Comparison of ENCODE assay signal across 8 cellular contexts in genomic region chr1:62131093-62131725, GRCh38.
DNase-seq lines count a peak whose midpoint lies in the region; ATAC-seq, FAIRE-seq and TF ChIP-seq lines count a peak whose summit lies in the region.

No MANE protein-coding gene starts in this region.

- 74 to 80% methylated on average over 6 of the region's 6 CpGs for WGBS in pancreas, 2 donors

- no peak overlapping the region for H3K27ac Mint-ChIP-seq in CD4-positive, alpha-beta T cell
- no peak overlapping the region for H3K27ac Mint-ChIP-seq in activated CD4-positive, alpha-beta T cell treated with anti-CD3 and anti-CD28 coated beads, Interleukin-2, amount 10 ng/mL, durations not matched to agents 24 days and 14 days

- H3K27ac ChIP-seq in CD4-positive, alpha-beta T cell (ENCODE audit: low read depth, low read length), result no peak overlapping the region
- no peak overlapping the region for H3K27ac ChIP-seq in foreskin keratinocyte
- no peak overlapping the region for H3K27ac ChIP-seq in pancreas

- no peak overlapping the region for H3K4me3 ChIP-seq in pancreas

- POLR2A ChIA-PET in CD4-positive, alpha-beta T cell (lab: Charles Lee), result no interaction called here

- intact Hi-C loops in CD4-positive, alpha-beta T cell (cut with DNase I, micrococcal nuclease), result no loop called here
- intact Hi-C loops in activated CD4-positive, alpha-beta T cell treated with anti-CD3 and anti-CD28 coated beads, Interleukin-2, amount 10 ng/mL, durations not matched to agents 24 days and 14 days (cut with micrococcal nuclease), result loop anchor here (1.0 kb wide), 1 partner anchor 49 kb away; no protein-coding TSS in a partner anchor
- intact Hi-C loops in pancreas (cut with DNase I), result no loop called here

- H3K36me3 Mint-ChIP-seq in CD4-positive, alpha-beta T cell (ENCODE audit: low read depth), result peaks cover 39% of the 10 kb centered on the region
- H3K36me3 Mint-ChIP-seq in activated CD4-positive, alpha-beta T cell treated with anti-CD3 and anti-CD28 coated beads, Interleukin-2, amount 10 ng/mL, durations not matched to agents 24 days and 14 days (ENCODE audit: low read depth), result no peaks in the 10 kb centered on the region

- peak in 1 of 10 experiments; percentile 4 for DNase-seq in CD4-positive, alpha-beta T cell
- DNase-seq in NCI-H2227 treated with DMSO at 0.1 percent for 48 hours (lab: John Stamatoyannopoulos, UW) (peak; percentile 55), foreskin keratinocyte (peak in 1 of 2 donors; percentile 39), pancreas (peak in 3 of 6 donors; percentile 8 to 33 (median 23)), middle frontal gyrus (ENCODE audit: extremely low spot score, low spot score) (no peak)
- peak; percentile 79 for DNase-seq in activated CD4-positive, alpha-beta T cell treated with anti-CD3 and anti-CD28 coated beads, Interleukin-2, amount 10 ng/mL, durations not matched to agents 24 days and 14 days

- CTCF ChIA-PET in CD4-positive, alpha-beta T cell (lab: Charles Lee), result no interaction called here

- FAIRE-seq in pancreas (lab: Jason Lieb, UNC), result no peak

- H3K9me3 Mint-ChIP-seq in CD4-positive, alpha-beta T cell, result no peaks in the 10 kb centered on the region
- no peaks in the 10 kb centered on the region for H3K9me3 Mint-ChIP-seq in activated CD4-positive, alpha-beta T cell treated with anti-CD3 and anti-CD28 coated beads, Interleukin-2, amount 10 ng/mL, durations not matched to agents 24 days and 14 days

- H3K4me1 ChIP-seq in foreskin keratinocyte (no peaks in the 10 kb centered on the region), pancreas (no peaks in the 10 kb centered on the region)

- ATAC-seq in CD4-positive, alpha-beta T cell (ENCODE audit: poor library complexity), result peak; percentile 52
- peak; percentile 52 for ATAC-seq in GM18873 (IDR thresholded peaks at IDR 0.05; ENCODE audit: low FRiP score, unreplicated experiment)
- ATAC-seq in HG03066 (IDR thresholded peaks at IDR 0.05; ENCODE audit: low read depth, unreplicated experiment), result peak; percentile 87
- peak; percentile 91 for ATAC-seq in foreskin keratinocyte
- peak; percentile 38 to 90 (median 86) for ATAC-seq in pancreas

- peaks cover 0 to 11% (median 0%) of the 10 kb centered on the region in 3 donors for H3K36me3 ChIP-seq in pancreas

- peak; percentile 76 for TF ChIP-seq CTCF in CD4-positive, alpha-beta T cell (IDR thresholded peaks at IDR 0.05)
- TF ChIP-seq CTCF in foreskin keratinocyte (conservative IDR thresholded peaks at IDR 0.05), result peak; percentile 86
- TF ChIP-seq CTCF in pancreas (IDR thresholded peaks at IDR 0.05), result peak; percentile 44 to 75 (median 60)

- H3K9me3 ChIP-seq in CD4-positive, alpha-beta T cell (ENCODE audit: control insufficient read depth, low read length), result no peaks in the 10 kb centered on the region
- H3K9me3 ChIP-seq in pancreas, result no peaks in the 10 kb centered on the region

- H3K4me3 Mint-ChIP-seq in CD4-positive, alpha-beta T cell, result no peak overlapping the region
- no peak overlapping the region for H3K4me3 Mint-ChIP-seq in activated CD4-positive, alpha-beta T cell treated with anti-CD3 and anti-CD28 coated beads, Interleukin-2, amount 10 ng/mL, durations not matched to agents 24 days and 14 days

- H3K27me3 Mint-ChIP-seq in CD4-positive, alpha-beta T cell, result no peaks in the 10 kb centered on the region
- no peaks in the 10 kb centered on the region for H3K27me3 Mint-ChIP-seq in activated CD4-positive, alpha-beta T cell treated with anti-CD3 and anti-CD28 coated beads, Interleukin-2, amount 10 ng/mL, durations not matched to agents 24 days and 14 days

- H3K4me1 Mint-ChIP-seq in CD4-positive, alpha-beta T cell (ENCODE audit: low read depth), result no peaks in the 10 kb centered on the region
- H3K4me1 Mint-ChIP-seq in activated CD4-positive, alpha-beta T cell treated with anti-CD3 and anti-CD28 coated beads, Interleukin-2, amount 10 ng/mL, durations not matched to agents 24 days and 14 days, result no peaks in the 10 kb centered on the region

- no peaks in the 10 kb centered on the region for H3K27me3 ChIP-seq in CD4-positive, alpha-beta T cell (ENCODE audit: control insufficient read depth, insufficient read depth, low read length)
- H3K27me3 ChIP-seq in foreskin keratinocyte (no peaks in the 10 kb centered on the region), pancreas (no peaks in the 10 kb centered on the region)
